Comparison of ENCODE assay signal across 8 cellular contexts in genomic region chr1:21174638-21175323, GRCh38. TPM values are rescaled to one million over a fixed set of nuclear protein-coding genes. Genes with fewer than 3 reads are reported as not detected.
DNase-seq lines count a peak whose midpoint lies in the region; ATAC-seq, FAIRE-seq and TF ChIP-seq lines count a peak whose summit lies in the region.

No MANE protein-coding gene starts in this region.

- H3K9ac ChIP-seq in astrocyte (ENCODE audit: low read length) = peak overlapping the region; percentile 95

- no peaks in the 10 kb centered on the region for H3K27me3 ChIP-seq in heart right ventricle
- no peaks in the 10 kb centered on the region for H3K27me3 ChIP-seq in astrocyte (ENCODE audit: insufficient read depth, low read length)
- no peaks in the 10 kb centered on the region for H3K27me3 ChIP-seq in layer of hippocampus (ENCODE audit: control insufficient read depth, insufficient read depth, low read length)
- no peaks in the 10 kb centered on the region for H3K27me3 ChIP-seq in thoracic aorta (replicated peaks; ENCODE audit: insufficient read depth)

- no peaks in the 10 kb centered on the region for H3K9me3 ChIP-seq in heart right ventricle
- H3K9me3 ChIP-seq in astrocyte (ENCODE audit: insufficient read depth, low read depth, low read length) = no peaks in the 10 kb centered on the region
- H3K9me3 ChIP-seq in thoracic aorta = no peaks in the 10 kb centered on the region

- DNase-seq in heart right ventricle (no peak), cardiac septum (ENCODE audit: low spot score) (no peak), astrocyte (ENCODE audit: low read depth) (peak; percentile 83), thoracic aorta (ENCODE audit: low spot score) (no peak), NCI-H2081 treated with DMSO at 0.1 percent for 48 hours (lab: John Stamatoyannopoulos, UW) (no peak)

- peaks cover 58% of the 10 kb centered on the region for H3K79me2 ChIP-seq in astrocyte (ENCODE audit: insufficient read depth, low read length)

- H2AFZ ChIP-seq in astrocyte (ENCODE audit: low read depth, low read length) = no peak overlapping the region

- H4K20me1 ChIP-seq in astrocyte (ENCODE audit: insufficient read depth, low read length) = peaks cover 50% of the 10 kb centered on the region

- TF ChIP-seq CTCF in heart right ventricle (IDR thresholded peaks at IDR 0.05) (no peak), astrocyte (IDR thresholded peaks at IDR 0.05; ENCODE audit: insufficient read depth, low read depth, low read length) (no peak), thoracic aorta (IDR thresholded peaks at IDR 0.05) (no peak)

- H3K36me3 ChIP-seq in heart right ventricle (peaks cover 0 to 19% (median 0%) of the 10 kb centered on the region in 9 donors), astrocyte (ENCODE audit: insufficient read depth, low read length) (no peaks in the 10 kb centered on the region), thoracic aorta (peaks cover 3% of the 10 kb centered on the region)

- H3K4me3 ChIP-seq in heart right ventricle (peak overlapping the region; percentile 75 to 98 (median 92)), astrocyte (ENCODE audit: insufficient read depth, low read depth, low read length) (peak overlapping the region; percentile 89), thoracic aorta (peak overlapping the region; percentile 87)

- peak overlapping the region in 9 of 10 donors; percentile 86 to 98 (median 96) for H3K27ac ChIP-seq in heart right ventricle
- H3K27ac ChIP-seq in astrocyte (ENCODE audit: low read depth, low read length) = peak overlapping the region; percentile 67
- H3K27ac ChIP-seq in layer of hippocampus (ENCODE audit: low read depth, low read length) = peak overlapping the region; percentile 86
- H3K27ac ChIP-seq in thoracic aorta = peak overlapping the region; percentile 83 to 87

- peaks cover 3 to 45% (median 31%) of the 10 kb centered on the region in 9 donors for H3K4me1 ChIP-seq in heart right ventricle
- H3K4me1 ChIP-seq in astrocyte (ENCODE audit: insufficient read depth, low read length) = peaks cover 4% of the 10 kb centered on the region
- H3K4me1 ChIP-seq in thoracic aorta (ENCODE audit: control insufficient read depth in 1 of 2, low read depth in 2 of 2) = peaks cover 11 to 36% of the 10 kb centered on the region in 2 donors

- no peaks in the 10 kb centered on the region for H3K9me3 Mint-ChIP-seq in astrocyte (ENCODE audit: unreplicated experiment)

- intact Hi-C loops in heart right ventricle (cut with DNase I) (loop anchor here in 2 of 10 donors (5.0 to 10.0 kb wide), 2 partner anchors 90 to 187 kb away; no protein-coding TSS in a partner anchor), cardiac septum (cut with DNase I) (loop anchor here (2.0 kb wide), 1 partner anchor 388 kb away; the partner anchor contains the start of gene HP1BP3)

- peaks cover 6% of the 10 kb centered on the region for H3K36me3 Mint-ChIP-seq in astrocyte (ENCODE audit: low read depth, unreplicated experiment)

- ATAC-seq in heart right ventricle (no peak), thoracic aorta (ENCODE audit: insufficient number of reproducible peaks, low FRiP score, low read depth) (no peak), GM19452 (IDR thresholded peaks at IDR 0.05; ENCODE audit: unreplicated experiment) (no peak), GM18861 (IDR thresholded peaks at IDR 0.05; ENCODE audit: unreplicated experiment) (no peak)

- H3K4me3 Mint-ChIP-seq in astrocyte (ENCODE audit: unreplicated experiment) = peak overlapping the region; percentile 89

- peak; percentile 50 for FAIRE-seq in astrocyte (lab: Jason Lieb, UNC)

- peak overlapping the region; percentile 60 for H3K27ac Mint-ChIP-seq in astrocyte (ENCODE audit: unreplicated experiment)

- peak overlapping the region; percentile 87 for H3K4me2 ChIP-seq in astrocyte (ENCODE audit: low read length)

- H3K27me3 Mint-ChIP-seq in astrocyte (ENCODE audit: low read depth, unreplicated experiment) = no peaks in the 10 kb centered on the region

- H3K4me1 Mint-ChIP-seq in astrocyte (ENCODE audit: low read depth, unreplicated experiment) = peaks cover 9% of the 10 kb centered on the region

- 11 to 15% methylated on average over 12 of the region's 12 CpGs for WGBS in heart right ventricle, 2 donors

RNA-seq across cellular contexts. Expression of gene EIF4G3, which starts 1.9 kb away (rescaled TPM):
- total RNA-seq in heart right ventricle (10 to 100 TPM; 30.9 to 50.2 (median 37.2) TPM), cardiac septum (45.6 TPM), astrocyte (76.1 and 80.7 TPM in 2 replicates), thoracic aorta (10 to 100 TPM; 43.1 to 54.0 TPM)
- polyA plus RNA-seq in heart right ventricle = 10 to 100 TPM; 13.3 to 22.5 TPM
